8 cellular contexts compared by ENCODE assay signal in genomic region chr10:121886997-121887622, GRCh38. TPM values are rescaled to one million over a fixed set of nuclear protein-coding genes. Genes with fewer than 3 reads are reported as not detected.
DNase-seq lines count a peak whose midpoint lies in the region; ATAC-seq, FAIRE-seq and TF ChIP-seq lines count a peak whose summit lies in the region.

No MANE protein-coding gene starts in this region.

- peak; percentile 80 for TF ChIP-seq CTCF in GM13976 (IDR thresholded peaks at IDR 0.05; ENCODE audit: borderline replicate concordance, control extremely low read depth, extremely low read depth, insufficient read depth, missing control alignments)
- peak; percentile 69 to 81 (median 70) for TF ChIP-seq CTCF in K562 (IDR thresholded peaks at IDR 0.05 in 2 of 3, conservative IDR thresholded peaks at IDR 0.05 in 1 of 3; ENCODE audit: insufficient read depth in 2 of 3, low read depth in 1 of 3, low read length in 3 of 3)

- H3K27me3 Mint-ChIP-seq in T-helper 2 cell treated with Interferon-gamma antibody and Interleukin-4, amounts not matched to agents 5 μg/mL and 100 μg/mL, for 36 hours (ENCODE audit: low read depth) = no peaks in the 10 kb centered on the region

- no peak overlapping the region for H3K4me3 Mint-ChIP-seq in T-helper 2 cell treated with Interferon-gamma antibody and Interleukin-4, amounts not matched to agents 5 μg/mL and 100 μg/mL, for 36 hours

- in situ Hi-C loops in GM13976 (cut with MboI; ENCODE audit: low sequenced_read_pairs, unreplicated experiment) (loop anchor here (10.0 kb wide), 1 partner anchor 952 kb away; no protein-coding TSS in a partner anchor), KBM-7 (cut with MboI; ENCODE audit: low pct_unique_long_range_greater_than_20kb, low sequenced_read_pairs) (no loop called here), K562 (cut with MboI) (no loop called here)

- H3K36me3 ChIP-seq in K562 (ENCODE audit: control insufficient read depth, insufficient read depth, low read length) = no peaks in the 10 kb centered on the region

- peaks cover 6% of the 10 kb centered on the region for H3K4me1 Mint-ChIP-seq in T-helper 2 cell treated with Interferon-gamma antibody and Interleukin-4, amounts not matched to agents 5 μg/mL and 100 μg/mL, for 36 hours (ENCODE audit: low read depth)

- POLR2A ChIA-PET in K562 (lab: Yijun Ruan, JAX) = interaction anchor here (1.0 kb wide), 1 partner anchor 10 kb away, joined by 3 read pairs; no protein-coding TSS in a partner anchor

- no peaks in the 10 kb centered on the region for H3K9me3 ChIP-seq in K562 (replicated peaks; ENCODE audit: control insufficient read depth, insufficient read depth, low read depth, low read length)

- H4K20me1 ChIP-seq in K562 (replicated peaks; ENCODE audit: control insufficient read depth, insufficient read depth, low read length) = no peaks in the 10 kb centered on the region

- 11% methylated on average over 6 of the region's 7 CpGs for WGBS in K562 (ENCODE audit: insufficient coverage, low coverage, missing lambda C conversion rate)

- H3K4me2 ChIP-seq in K562 (ENCODE audit: insufficient read depth, low read length) = no peak overlapping the region

- no peaks in the 10 kb centered on the region for H3K4me1 ChIP-seq in K562 (replicated peaks in 1 of 2; ENCODE audit: control insufficient read depth in 2 of 2, insufficient read depth in 2 of 2, low read length in 2 of 2)

- no peaks in the 10 kb centered on the region for H3K27me3 ChIP-seq in K562 (ENCODE audit: control insufficient read depth in 2 of 2, insufficient read depth in 2 of 2, low read length in 2 of 2)

- TF ChIP-seq EP300 in K562 (IDR thresholded peaks at IDR 0.05; ENCODE audit: low read length) = no peak

- H3K79me2 ChIP-seq in K562 (ENCODE audit: control insufficient read depth, insufficient read depth, low read length) = no peaks in the 10 kb centered on the region

- intact Hi-C loops in K562 (cut with micrococcal nuclease) = loop anchor here (1.0 to 10.0 kb wide), 3 partner anchors 63 to 944 kb away; no protein-coding TSS in a partner anchor

- TF ChIP-seq POLR2A in K562 (conservative IDR thresholded peaks at IDR 0.05) = no peak

- ATAC-seq in K562 (peak; percentile 96), GM19328 (IDR thresholded peaks at IDR 0.05; ENCODE audit: unreplicated experiment) (no peak)

- H3K27ac ChIP-seq in K562 (ENCODE audit: extremely low read depth, low read depth, low read length) = no peak overlapping the region

- DNase-seq in AG08395 (ENCODE audit: low spot score) (peak; percentile 80), GM13976 (ENCODE audit: low spot score) (peak; percentile 60), KBM-7 (peak; percentile 70), K562 (ENCODE audit: extremely low read depth in 1 of 4, low spot score in 3 of 4) (peak; percentile 39 to 65 (median 48)), iPS-NIHi11 (ENCODE audit: low spot score) (peak; percentile 77)
- DNase-seq in T-helper 2 cell treated with Interferon-gamma antibody and Interleukin-4, amounts not matched to agents 5 μg/mL and 100 μg/mL, for 36 hours (ENCODE audit: low spot score) = peak; percentile 16
- peak; percentile 19 to 43 (median 23) for DNase-seq in stimulated activated CD4-positive, alpha-beta T cell treated with anti-CD3 and anti-CD28 coated beads, Interleukin-12 subunit alpha, Interleukin-12 subunit beta, amount 100 ng/mL, for 48 hours (ENCODE audit: low read depth in 2 of 3, low spot score in 1 of 3)

- no peak overlapping the region for H3K4me3 ChIP-seq in K562

- BruUV-seq in K562 (replicated peaks; lab: Mats Ljungman, UMichigan) = no TSS peak

- TF ChIP-seq RAD21 in K562 (CRISPR knock-in tag; conservative IDR thresholded peaks at IDR 0.05 in 1 of 2, IDR thresholded peaks at IDR 0.05 in 1 of 2) = peak; percentile 60 to 76

- no peak overlapping the region for H2AFZ ChIP-seq in K562 (ENCODE audit: low read depth, low read length)

- no peak overlapping the region for H3K9ac ChIP-seq in K562 (ENCODE audit: insufficient read depth in 1 of 2, low read depth in 2 of 2, low read length in 2 of 2)

- CTCF ChIA-PET in K562 (lab: Yijun Ruan, JAX; ENCODE audit: low intra/inter-chr PET ratio) = interaction anchor here (0.6 to 1.1 kb wide), 2 partner anchors 38 to 62 kb away, joined by 3 to 4 read pairs; no protein-coding TSS in a partner anchor

- no peaks in the 10 kb centered on the region for H3K36me3 Mint-ChIP-seq in T-helper 2 cell treated with Interferon-gamma antibody and Interleukin-4, amounts not matched to agents 5 μg/mL and 100 μg/mL, for 36 hours (ENCODE audit: low read depth)

- no peak overlapping the region for H3K27ac Mint-ChIP-seq in T-helper 2 cell treated with Interferon-gamma antibody and Interleukin-4, amounts not matched to agents 5 μg/mL and 100 μg/mL, for 36 hours

- FAIRE-seq in K562 (lab: Jason Lieb, UNC) = peak; percentile 86

- H3K9me1 ChIP-seq in K562 (ENCODE audit: control insufficient read depth, insufficient read depth, low read length) = no peaks in the 10 kb centered on the region

- H3K9me3 Mint-ChIP-seq in T-helper 2 cell treated with Interferon-gamma antibody and Interleukin-4, amounts not matched to agents 5 μg/mL and 100 μg/mL, for 36 hours = no peaks in the 10 kb centered on the region

TF ChIP-seq in K562, 482 proteins besides CTCF, POLR2A, EP300 and RAD21:
- TF ChIP-seq NCOA6 (IDR thresholded peaks at IDR 0.05) (no peak), SMARCA5 (IDR thresholded peaks at IDR 0.05) (no peak), STAG1 (CRISPR knock-in tag; IDR thresholded peaks at IDR 0.05; ENCODE audit: borderline replicate concordance) (peak; percentile 17; the same call in 1 of the 2 replicates), SIX5 (IDR thresholded peaks at IDR 0.05; ENCODE audit: borderline replicate concordance in 1 of 2, insufficient read depth in 1 of 2, low read depth in 1 of 2, low read length in 2 of 2) (no peak), SMC3 (conservative IDR thresholded peaks at IDR 0.05; ENCODE audit: insufficient read depth, low read depth, low read length) (peak; percentile 50)

RNA-seq across cellular contexts. Expression of gene ATE1, which starts 40.7 kb away (rescaled TPM):
- 16.8 and 45.1 TPM in 2 replicates for total RNA-seq in K562 (2011; cell fraction: chromatin; rRNA removed; ENCODE audit: low replicate concordance)
- total RNA-seq in K562 (2011; cell fraction: nucleolus; rRNA removed) = 7.8 and 8.8 TPM in 2 replicates
- total RNA-seq in K562 (2011; cell fraction: nucleoplasm; rRNA removed) = 11.0 and 11.5 TPM in 2 replicates
- total RNA-seq in K562 (2014; rRNA removed) (7.2 and 8.6 TPM in 2 replicates), K562 (2014; rRNA removed; fragmentation: Illumina TruSeq; extraction: Trizol) (13.3 and 13.9 TPM in 2 replicates), K562 (2015; rRNA removed; fragmentation: Illumina TruSeq; extraction: Trizol) (12.6 and 12.9 TPM in 2 replicates), K562 (2021) (9.4 and 14.2 TPM in 2 replicates)
- polyA plus RNA-seq in K562 (2011; rRNA removed) (7.4 and 9.5 TPM in 2 replicates), K562 (2014; fragmentation: Illumina TruSeq; extraction: Trizol) (8.0 and 8.8 TPM in 2 replicates), K562 (2014; fragmentation: Nextera tagmentation; extraction: Ambion mirVana) (1 to 10 TPM; 3.0 to 3.5 TPM), K562 (2014; rRNA removed) (5.6 and 7.1 TPM in 2 replicates)
- polyA plus RNA-seq in K562 (2011; cell fraction: cytosol; rRNA removed) = 3.2 and 4.8 TPM in 2 replicates
- 8.5 and 9.8 TPM in 2 replicates for polyA plus RNA-seq in K562 (2011; cell fraction: nucleus; rRNA removed)
- 6.2 and 6.7 TPM in 2 replicates for polyA plus RNA-seq in K562 (2012)
- 20.6 and 21.0 TPM in 2 replicates for polyA minus RNA-seq in K562 (2011; rRNA and poly(A)+ RNA removed)
- 9.4 and 10.6 TPM in 2 replicates for polyA minus RNA-seq in K562 (2011; cell fraction: cytosol; rRNA and poly(A)+ RNA removed)
- 12.3 and 16.0 TPM in 2 replicates for polyA minus RNA-seq in K562 (2011; cell fraction: nucleus; rRNA and poly(A)+ RNA removed)

Comparison
In these comparisons a context has a peak if more than half of its experiments do, and no peak if none do; other contexts are left out.
1. DNase-seq: peak in every context shown above with its lines; median percentile 80 in AG08395; 77 in iPS-NIHi11; 70 in KBM-7; 60 in GM13976; 48 in K562; 23 in stimulated activated CD4-positive, alpha-beta T cell treated with anti-CD3 and anti-CD28 coated beads, Interleukin-12 subunit alpha, Interleukin-12 subunit beta, amount 100 ng/mL, for 48 hours; 16 in T-helper 2 cell treated with Interferon-gamma antibody and Interleukin-4, amounts not matched to agents 5 μg/mL and 100 μg/mL, for 36 hours.